In the genomic region with DNA sequence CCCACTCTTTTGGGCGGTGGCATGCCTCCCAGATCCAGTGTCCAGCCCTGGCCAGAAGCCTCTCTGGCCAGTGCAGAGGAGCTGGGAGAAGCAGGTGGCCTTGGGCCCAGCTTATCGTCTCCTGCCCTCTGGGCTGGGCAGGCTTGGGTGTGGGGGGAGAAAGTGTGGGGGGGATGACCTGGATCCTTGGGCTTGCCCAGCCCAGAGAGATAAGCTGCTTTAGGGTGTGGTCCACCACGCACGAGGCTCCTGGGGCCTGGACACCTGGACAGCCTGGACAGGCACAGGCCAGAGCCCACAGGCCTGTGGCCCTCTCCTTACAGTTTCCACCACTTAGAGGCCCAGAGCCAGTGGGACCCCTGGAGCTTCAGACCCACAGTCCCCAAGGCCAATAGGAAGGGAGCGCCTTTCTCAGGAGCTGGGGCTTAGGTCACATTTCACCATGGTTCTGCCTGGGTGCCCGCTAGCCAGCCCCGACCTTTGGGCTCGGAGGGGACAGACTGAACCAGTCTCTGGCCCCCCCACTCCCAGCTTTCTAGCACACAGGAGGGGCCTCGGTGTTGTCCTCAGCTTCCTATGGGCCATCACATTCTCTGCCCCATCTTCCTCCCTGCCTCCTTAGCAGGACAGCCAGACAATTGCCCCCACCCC, we compare ENCODE assay signal across 1 cellular context.
TF ChIP-seq lines count a peak whose summit lies in the region.

No MANE protein-coding gene starts in this region.

TF ChIP-seq in K562, 482 proteins besides CTCF, POLR2A, EP300 and RAD21 (continued from another document and continues in another):
- TF ChIP-seq, protein P1, sequence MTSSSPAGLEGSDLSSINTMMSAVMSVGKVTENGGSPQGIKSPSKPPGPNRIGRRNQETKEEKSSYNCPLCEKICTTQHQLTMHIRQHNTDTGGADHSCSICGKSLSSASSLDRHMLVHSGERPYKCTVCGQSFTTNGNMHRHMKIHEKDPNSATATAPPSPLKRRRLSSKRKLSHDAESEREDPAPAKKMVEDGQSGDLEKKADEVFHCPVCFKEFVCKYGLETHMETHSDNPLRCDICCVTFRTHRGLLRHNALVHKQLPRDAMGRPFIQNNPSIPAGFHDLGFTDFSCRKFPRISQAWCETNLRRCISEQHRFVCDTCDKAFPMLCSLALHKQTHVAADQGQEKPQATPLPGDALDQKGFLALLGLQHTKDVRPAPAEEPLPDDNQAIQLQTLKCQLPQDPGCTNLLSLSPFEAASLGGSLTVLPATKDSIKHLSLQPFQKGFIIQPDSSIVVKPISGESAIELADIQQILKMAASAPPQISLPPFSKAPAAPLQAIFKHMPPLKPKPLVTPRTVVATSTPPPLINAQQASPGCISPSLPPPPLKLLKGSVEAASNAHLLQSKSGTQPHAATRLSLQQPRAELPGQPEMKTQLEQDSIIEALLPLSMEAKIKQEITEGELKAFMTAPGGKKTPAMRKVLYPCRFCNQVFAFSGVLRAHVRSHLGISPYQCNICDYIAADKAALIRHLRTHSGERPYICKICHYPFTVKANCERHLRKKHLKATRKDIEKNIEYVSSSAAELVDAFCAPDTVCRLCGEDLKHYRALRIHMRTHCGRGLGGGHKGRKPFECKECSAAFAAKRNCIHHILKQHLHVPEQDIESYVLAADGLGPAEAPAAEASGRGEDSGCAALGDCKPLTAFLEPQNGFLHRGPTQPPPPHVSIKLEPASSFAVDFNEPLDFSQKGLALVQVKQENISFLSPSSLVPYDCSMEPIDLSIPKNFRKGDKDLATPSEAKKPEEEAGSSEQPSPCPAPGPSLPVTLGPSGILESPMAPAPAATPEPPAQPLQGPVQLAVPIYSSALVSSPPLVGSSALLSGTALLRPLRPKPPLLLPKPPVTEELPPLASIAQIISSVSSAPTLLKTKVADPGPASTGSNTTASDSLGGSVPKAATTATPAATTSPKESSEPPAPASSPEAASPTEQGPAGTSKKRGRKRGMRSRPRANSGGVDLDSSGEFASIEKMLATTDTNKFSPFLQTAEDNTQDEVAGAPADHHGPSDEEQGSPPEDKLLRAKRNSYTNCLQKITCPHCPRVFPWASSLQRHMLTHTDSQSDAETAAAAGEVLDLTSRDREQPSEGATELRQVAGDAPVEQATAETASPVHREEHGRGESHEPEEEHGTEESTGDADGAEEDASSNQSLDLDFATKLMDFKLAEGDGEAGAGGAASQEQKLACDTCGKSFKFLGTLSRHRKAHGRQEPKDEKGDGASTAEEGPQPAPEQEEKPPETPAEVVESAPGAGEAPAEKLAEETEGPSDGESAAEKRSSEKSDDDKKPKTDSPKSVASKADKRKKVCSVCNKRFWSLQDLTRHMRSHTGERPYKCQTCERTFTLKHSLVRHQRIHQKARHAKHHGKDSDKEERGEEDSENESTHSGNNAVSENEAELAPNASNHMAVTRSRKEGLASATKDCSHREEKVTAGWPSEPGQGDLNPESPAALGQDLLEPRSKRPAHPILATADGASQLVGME (CRISPR knock-in tag; IDR thresholded peaks at IDR 0.05) = no peak
- TF ChIP-seq, protein P2, sequence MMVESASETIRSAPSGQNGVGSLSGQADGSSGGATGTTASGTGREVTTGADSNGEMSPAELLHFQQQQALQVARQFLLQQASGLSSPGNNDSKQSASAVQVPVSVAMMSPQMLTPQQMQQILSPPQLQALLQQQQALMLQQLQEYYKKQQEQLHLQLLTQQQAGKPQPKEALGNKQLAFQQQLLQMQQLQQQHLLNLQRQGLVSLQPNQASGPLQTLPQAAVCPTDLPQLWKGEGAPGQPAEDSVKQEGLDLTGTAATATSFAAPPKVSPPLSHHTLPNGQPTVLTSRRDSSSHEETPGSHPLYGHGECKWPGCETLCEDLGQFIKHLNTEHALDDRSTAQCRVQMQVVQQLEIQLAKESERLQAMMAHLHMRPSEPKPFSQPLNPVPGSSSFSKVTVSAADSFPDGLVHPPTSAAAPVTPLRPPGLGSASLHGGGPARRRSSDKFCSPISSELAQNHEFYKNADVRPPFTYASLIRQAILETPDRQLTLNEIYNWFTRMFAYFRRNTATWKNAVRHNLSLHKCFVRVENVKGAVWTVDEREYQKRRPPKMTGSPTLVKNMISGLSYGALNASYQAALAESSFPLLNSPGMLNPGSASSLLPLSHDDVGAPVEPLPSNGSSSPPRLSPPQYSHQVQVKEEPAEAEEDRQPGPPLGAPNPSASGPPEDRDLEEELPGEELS (CRISPR knock-in tag; IDR thresholded peaks at IDR 0.05; ENCODE audit: borderline replicate concordance) = no peak
- TF ChIP-seq SRSF3 (IDR thresholded peaks at IDR 0.05; ENCODE audit: insufficient read depth, low read length) = no peak
- no peak for TF ChIP-seq SAP30 (IDR thresholded peaks at IDR 0.05; ENCODE audit: borderline replicate concordance, insufficient read depth, low read depth, low read length, poor library complexity, severe bottlenecking)
- TF ChIP-seq ZBTB1 (CRISPR knock-in tag; IDR thresholded peaks at IDR 0.05; ENCODE audit: borderline replicate concordance, low read depth) = no peak
- no peak for TF ChIP-seq GABPA (tag; conservative IDR thresholded peaks at IDR 0.05; ENCODE audit: low read depth)
- peak; percentile 82 for TF ChIP-seq TAL1 (IDR thresholded peaks at IDR 0.05)
- no peak for TF ChIP-seq NFATC3 (IDR thresholded peaks at IDR 0.05)
- TF ChIP-seq, protein P3, sequence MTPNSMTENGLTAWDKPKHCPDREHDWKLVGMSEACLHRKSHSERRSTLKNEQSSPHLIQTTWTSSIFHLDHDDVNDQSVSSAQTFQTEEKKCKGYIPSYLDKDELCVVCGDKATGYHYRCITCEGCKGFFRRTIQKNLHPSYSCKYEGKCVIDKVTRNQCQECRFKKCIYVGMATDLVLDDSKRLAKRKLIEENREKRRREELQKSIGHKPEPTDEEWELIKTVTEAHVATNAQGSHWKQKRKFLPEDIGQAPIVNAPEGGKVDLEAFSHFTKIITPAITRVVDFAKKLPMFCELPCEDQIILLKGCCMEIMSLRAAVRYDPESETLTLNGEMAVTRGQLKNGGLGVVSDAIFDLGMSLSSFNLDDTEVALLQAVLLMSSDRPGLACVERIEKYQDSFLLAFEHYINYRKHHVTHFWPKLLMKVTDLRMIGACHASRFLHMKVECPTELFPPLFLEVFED (CRISPR knock-in tag; conservative IDR thresholded peaks at IDR 0.05) = no peak
- TF ChIP-seq HNRNPH1 (optimal IDR thresholded peaks at IDR 0.05; ENCODE audit: low read depth, low read length) = no peak
- no peak for TF ChIP-seq CCAR2 (IDR thresholded peaks at IDR 0.05; ENCODE audit: low read depth, low read length)
- no peak for TF ChIP-seq KLF13 (tag; IDR thresholded peaks at IDR 0.05; ENCODE audit: borderline replicate concordance, low read depth)
- TF ChIP-seq FUS (optimal IDR thresholded peaks at IDR 0.05; ENCODE audit: low read depth, low read length) = no peak
- TF ChIP-seq MYNN (IDR thresholded peaks at IDR 0.05) = peak; percentile 80; the same call in 1 of the 2 replicates
- TF ChIP-seq MYNN (CRISPR knock-in tag; IDR thresholded peaks at IDR 0.05) = no peak
- no peak for TF ChIP-seq NFE2L1 (tag; IDR thresholded peaks at IDR 0.05; ENCODE audit: borderline replicate concordance, low read depth)
- TF ChIP-seq FOXA3 (CRISPR knock-in tag; conservative IDR thresholded peaks at IDR 0.05 in 1 of 2, IDR thresholded peaks at IDR 0.05 in 1 of 2) = no peak
- no peak for TF ChIP-seq ZNF174 (CRISPR knock-in tag; IDR thresholded peaks at IDR 0.05)
- no peak for TF ChIP-seq TSC22D4 (tag; IDR thresholded peaks at IDR 0.05)
- no peak for TF ChIP-seq MCM5 (IDR thresholded peaks at IDR 0.05; ENCODE audit: low read depth)
- TF ChIP-seq, protein P4, sequence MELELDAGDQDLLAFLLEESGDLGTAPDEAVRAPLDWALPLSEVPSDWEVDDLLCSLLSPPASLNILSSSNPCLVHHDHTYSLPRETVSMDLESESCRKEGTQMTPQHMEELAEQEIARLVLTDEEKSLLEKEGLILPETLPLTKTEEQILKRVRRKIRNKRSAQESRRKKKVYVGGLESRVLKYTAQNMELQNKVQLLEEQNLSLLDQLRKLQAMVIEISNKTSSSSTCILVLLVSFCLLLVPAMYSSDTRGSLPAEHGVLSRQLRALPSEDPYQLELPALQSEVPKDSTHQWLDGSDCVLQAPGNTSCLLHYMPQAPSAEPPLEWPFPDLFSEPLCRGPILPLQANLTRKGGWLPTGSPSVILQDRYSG (tag; conservative IDR thresholded peaks at IDR 0.05; ENCODE audit: low read depth) = no peak
- TF ChIP-seq RHOXF2B (CRISPR knock-in tag; conservative IDR thresholded peaks at IDR 0.05) = no peak
- no peak for TF ChIP-seq NFXL1 (CRISPR knock-in tag; IDR thresholded peaks at IDR 0.05)
- no peak for TF ChIP-seq WHSC1 (IDR thresholded peaks at IDR 0.05; ENCODE audit: low read length)
- TF ChIP-seq ZSCAN32 (CRISPR knock-in tag; IDR thresholded peaks at IDR 0.05) = no peak
- TF ChIP-seq C11orf30 (IDR thresholded peaks at IDR 0.05; ENCODE audit: low read depth) = no peak
- no peak for TF ChIP-seq ZNF764 (CRISPR knock-in tag; IDR thresholded peaks at IDR 0.05; ENCODE audit: low read depth)
- peak; percentile 88 for TF ChIP-seq TCF3 (CRISPR knock-in tag; IDR thresholded peaks at IDR 0.05)
- TF ChIP-seq KLF10 (CRISPR knock-in tag; IDR thresholded peaks at IDR 0.05) = no peak
- TF ChIP-seq, protein P5, sequence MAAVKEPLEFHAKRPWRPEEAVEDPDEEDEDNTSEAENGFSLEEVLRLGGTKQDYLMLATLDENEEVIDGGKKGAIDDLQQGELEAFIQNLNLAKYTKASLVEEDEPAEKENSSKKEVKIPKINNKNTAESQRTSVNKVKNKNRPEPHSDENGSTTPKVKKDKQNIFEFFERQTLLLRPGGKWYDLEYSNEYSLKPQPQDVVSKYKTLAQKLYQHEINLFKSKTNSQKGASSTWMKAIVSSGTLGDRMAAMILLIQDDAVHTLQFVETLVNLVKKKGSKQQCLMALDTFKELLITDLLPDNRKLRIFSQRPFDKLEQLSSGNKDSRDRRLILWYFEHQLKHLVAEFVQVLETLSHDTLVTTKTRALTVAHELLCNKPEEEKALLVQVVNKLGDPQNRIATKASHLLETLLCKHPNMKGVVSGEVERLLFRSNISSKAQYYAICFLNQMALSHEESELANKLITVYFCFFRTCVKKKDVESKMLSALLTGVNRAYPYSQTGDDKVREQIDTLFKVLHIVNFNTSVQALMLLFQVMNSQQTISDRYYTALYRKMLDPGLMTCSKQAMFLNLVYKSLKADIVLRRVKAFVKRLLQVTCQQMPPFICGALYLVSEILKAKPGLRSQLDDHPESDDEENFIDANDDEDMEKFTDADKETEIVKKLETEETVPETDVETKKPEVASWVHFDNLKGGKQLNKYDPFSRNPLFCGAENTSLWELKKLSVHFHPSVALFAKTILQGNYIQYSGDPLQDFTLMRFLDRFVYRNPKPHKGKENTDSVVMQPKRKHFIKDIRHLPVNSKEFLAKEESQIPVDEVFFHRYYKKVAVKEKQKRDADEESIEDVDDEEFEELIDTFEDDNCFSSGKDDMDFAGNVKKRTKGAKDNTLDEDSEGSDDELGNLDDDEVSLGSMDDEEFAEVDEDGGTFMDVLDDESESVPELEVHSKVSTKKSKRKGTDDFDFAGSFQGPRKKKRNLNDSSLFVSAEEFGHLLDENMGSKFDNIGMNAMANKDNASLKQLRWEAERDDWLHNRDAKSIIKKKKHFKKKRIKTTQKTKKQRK (IDR thresholded peaks at IDR 0.05; ENCODE audit: borderline replicate concordance, low read depth, low read length) = no peak
- TF ChIP-seq HNRNPLL (IDR thresholded peaks at IDR 0.05; ENCODE audit: low read depth, low read length, poor library complexity, severe bottlenecking) = no peak
- no peak for TF ChIP-seq KDM4B (IDR thresholded peaks at IDR 0.05; ENCODE audit: borderline replicate concordance in 2 of 2, low read depth in 1 of 2)
- TF ChIP-seq, protein P6, sequence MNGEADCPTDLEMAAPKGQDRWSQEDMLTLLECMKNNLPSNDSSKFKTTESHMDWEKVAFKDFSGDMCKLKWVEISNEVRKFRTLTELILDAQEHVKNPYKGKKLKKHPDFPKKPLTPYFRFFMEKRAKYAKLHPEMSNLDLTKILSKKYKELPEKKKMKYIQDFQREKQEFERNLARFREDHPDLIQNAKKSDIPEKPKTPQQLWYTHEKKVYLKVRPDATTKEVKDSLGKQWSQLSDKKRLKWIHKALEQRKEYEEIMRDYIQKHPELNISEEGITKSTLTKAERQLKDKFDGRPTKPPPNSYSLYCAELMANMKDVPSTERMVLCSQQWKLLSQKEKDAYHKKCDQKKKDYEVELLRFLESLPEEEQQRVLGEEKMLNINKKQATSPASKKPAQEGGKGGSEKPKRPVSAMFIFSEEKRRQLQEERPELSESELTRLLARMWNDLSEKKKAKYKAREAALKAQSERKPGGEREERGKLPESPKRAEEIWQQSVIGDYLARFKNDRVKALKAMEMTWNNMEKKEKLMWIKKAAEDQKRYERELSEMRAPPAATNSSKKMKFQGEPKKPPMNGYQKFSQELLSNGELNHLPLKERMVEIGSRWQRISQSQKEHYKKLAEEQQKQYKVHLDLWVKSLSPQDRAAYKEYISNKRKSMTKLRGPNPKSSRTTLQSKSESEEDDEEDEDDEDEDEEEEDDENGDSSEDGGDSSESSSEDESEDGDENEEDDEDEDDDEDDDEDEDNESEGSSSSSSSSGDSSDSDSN (IDR thresholded peaks at IDR 0.05; ENCODE audit: borderline replicate concordance in 1 of 2, low read depth in 2 of 2, low read length in 2 of 2) = no peak
- TF ChIP-seq MAFF (IDR thresholded peaks at IDR 0.05; ENCODE audit: low read length) = no peak
- TF ChIP-seq HDGF (IDR thresholded peaks at IDR 0.05) = no peak
- no peak for TF ChIP-seq LARP7 (IDR thresholded peaks at IDR 0.05)
- no peak for TF ChIP-seq PCBP2 (IDR thresholded peaks at IDR 0.05; ENCODE audit: low read depth, low read length, poor library complexity, severe bottlenecking)
- no peak for TF ChIP-seq ZC3H8 (IDR thresholded peaks at IDR 0.05)
- TF ChIP-seq, protein P7, sequence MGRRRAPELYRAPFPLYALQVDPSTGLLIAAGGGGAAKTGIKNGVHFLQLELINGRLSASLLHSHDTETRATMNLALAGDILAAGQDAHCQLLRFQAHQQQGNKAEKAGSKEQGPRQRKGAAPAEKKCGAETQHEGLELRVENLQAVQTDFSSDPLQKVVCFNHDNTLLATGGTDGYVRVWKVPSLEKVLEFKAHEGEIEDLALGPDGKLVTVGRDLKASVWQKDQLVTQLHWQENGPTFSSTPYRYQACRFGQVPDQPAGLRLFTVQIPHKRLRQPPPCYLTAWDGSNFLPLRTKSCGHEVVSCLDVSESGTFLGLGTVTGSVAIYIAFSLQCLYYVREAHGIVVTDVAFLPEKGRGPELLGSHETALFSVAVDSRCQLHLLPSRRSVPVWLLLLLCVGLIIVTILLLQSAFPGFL (CRISPR knock-in tag; IDR thresholded peaks at IDR 0.05) = no peak
- no peak for TF ChIP-seq STAT5B (CRISPR knock-in tag; IDR thresholded peaks at IDR 0.05)
- TF ChIP-seq ZKSCAN3 (CRISPR knock-in tag; IDR thresholded peaks at IDR 0.05) = no peak
- TF ChIP-seq CBX3 (IDR thresholded peaks at IDR 0.05; ENCODE audit: borderline replicate concordance in 1 of 2, low read length in 2 of 2) = no peak
- TF ChIP-seq PHB2 (IDR thresholded peaks at IDR 0.05; ENCODE audit: low read depth) = no peak
- peak; percentile 92 for TF ChIP-seq CBFA2T3 (IDR thresholded peaks at IDR 0.05)
- TF ChIP-seq SP2 (IDR thresholded peaks at IDR 0.05; ENCODE audit: extremely low read depth, low read depth, low read length, poor library complexity, severe bottlenecking) = no peak
- no peak for TF ChIP-seq CHD4 (IDR thresholded peaks at IDR 0.05; ENCODE audit: insufficient read depth, insufficient replicate concordance, low read depth, low read length, poor library complexity, severe bottlenecking)
- TF ChIP-seq ZNF23 (CRISPR knock-in tag; IDR thresholded peaks at IDR 0.05) = no peak
- TF ChIP-seq DNMT1 (IDR thresholded peaks at IDR 0.05) = no peak
